Comparison of ENCODE assay signal across 18 cellular contexts in the genomic region with DNA sequence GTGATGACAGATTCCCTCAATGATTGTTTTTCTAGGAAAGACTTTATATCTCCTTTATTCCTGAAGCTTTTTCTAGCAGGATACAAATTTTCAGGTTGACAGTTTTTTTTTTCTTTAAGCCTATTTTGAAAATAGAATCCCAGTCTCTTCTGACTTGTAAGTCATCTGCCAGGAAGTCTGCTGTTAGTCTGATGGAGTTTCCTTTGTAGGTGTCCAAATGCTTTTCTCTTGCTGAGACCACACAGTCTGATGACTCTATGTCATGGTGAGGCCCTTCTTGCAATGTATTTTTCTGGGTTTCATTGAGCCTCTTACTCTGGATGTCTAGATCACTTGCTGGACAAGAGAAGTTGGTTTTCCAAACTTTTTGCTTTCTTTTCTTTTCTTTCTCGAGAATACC. TPM values are rescaled to one million over a fixed set of nuclear protein-coding genes. Genes with fewer than 3 reads are reported as not detected.
DNase-seq lines count a peak whose midpoint lies in the region; ATAC-seq and TF ChIP-seq lines count a peak whose summit lies in the region.
"Had no signal": no experiment of that assay in that cellular context is flagged by ENCODE, and none has a peak within 500 bp of the region (broad histone marks: within the 10 kb centered on the region; RNA-seq: fewer than 3 reads in every experiment).

No MANE protein-coding gene starts in this region.

- H3K27me3 ChIP-seq in endodermal cell (ENCODE audit: control insufficient read depth, insufficient read depth, low read length, poor library complexity, severe bottlenecking), result peaks cover 6% of the 10 kb centered on the region

- 93 to 100% methylated on average over 1 of the region's 1 CpG for WGBS in endodermal cell (ENCODE audit: insufficient coverage in 1 of 2, insufficient read length in 1 of 2), 2 experiments

- ATAC-seq in WTC11 (no peak), HG03432 (IDR thresholded peaks at IDR 0.05; ENCODE audit: unreplicated experiment) (no peak)
- ATAC-seq in stimulated activated naive CD8-positive, alpha-beta T cell treated with anti-CD3 and anti-CD28 coated beads, Interleukin-15, amount 100 ng/mL, for 72 hours, result peak; percentile 35
- ATAC-seq: CD8-positive, alpha-beta T cell; HepG2; PC-3 had no signal

- H3K27me3 Mint-ChIP-seq in activated naive CD4-positive, alpha-beta T cell treated with anti-CD3 and anti-CD28 coated beads, Interleukin-2, amount 50 U/mL, for 24 hours, result no peaks in the 10 kb centered on the region
- H3K27me3 Mint-ChIP-seq in WTC11 (ENCODE audit: low read depth) (no peaks in the 10 kb centered on the region), endodermal cell (ENCODE audit: insufficient read depth) (peaks cover 5% of the 10 kb centered on the region)
- no peaks in the 10 kb centered on the region for H3K27me3 Mint-ChIP-seq in stimulated activated naive CD8-positive, alpha-beta T cell treated with anti-CD3 and anti-CD28 coated beads, Interleukin-15, amount 100 ng/mL, for 72 hours

- peaks cover 5% of the 10 kb centered on the region for H3K9me3 ChIP-seq in endodermal cell (ENCODE audit: control insufficient read depth, low read length)

- no peak overlapping the region for H3K27ac ChIP-seq in endodermal cell (ENCODE audit: low read depth, low read length)

- CTCF ChIA-PET in WTC11 (lab: Charles Lee), result interaction anchor here (2.1 kb wide), 1 partner anchor 31 kb away, joined by 5 read pairs; no protein-coding TSS in a partner anchor

- TF ChIP-seq CTCF in WTC11 (IDR thresholded peaks at IDR 0.05), result no peak
- no peak for TF ChIP-seq CTCF in endodermal cell (conservative IDR thresholded peaks at IDR 0.05)

- peaks cover 57% of the 10 kb centered on the region for H3K36me3 Mint-ChIP-seq in activated naive CD4-positive, alpha-beta T cell treated with anti-CD3 and anti-CD28 coated beads, Interleukin-2, amount 50 U/mL, for 24 hours
- H3K36me3 Mint-ChIP-seq in WTC11 (no peaks in the 10 kb centered on the region), endodermal cell (ENCODE audit: low read depth) (no peaks in the 10 kb centered on the region)

- H3K9me3 Mint-ChIP-seq in activated naive CD4-positive, alpha-beta T cell treated with anti-CD3 and anti-CD28 coated beads, Interleukin-2, amount 50 U/mL, for 24 hours, result peaks cover 7% of the 10 kb centered on the region
- H3K9me3 Mint-ChIP-seq in WTC11 (peaks cover 4% of the 10 kb centered on the region; the same call in 1 of the 2 replicates), endodermal cell (no peaks in the 10 kb centered on the region)
- H3K9me3 Mint-ChIP-seq in stimulated activated naive CD8-positive, alpha-beta T cell treated with anti-CD3 and anti-CD28 coated beads, Interleukin-15, amount 100 ng/mL, for 72 hours, result no peaks in the 10 kb centered on the region

- H3K4me1 ChIP-seq in endodermal cell (ENCODE audit: control insufficient read depth, insufficient read depth, low read length), result peaks cover 3% of the 10 kb centered on the region

- peaks cover 90% of the 10 kb centered on the region for H3K4me1 Mint-ChIP-seq in activated naive CD4-positive, alpha-beta T cell treated with anti-CD3 and anti-CD28 coated beads, Interleukin-2, amount 50 U/mL, for 24 hours
- H3K4me1 Mint-ChIP-seq in WTC11 (peaks cover 42% of the 10 kb centered on the region), endodermal cell (peaks cover 40% of the 10 kb centered on the region)
- peaks cover 89% of the 10 kb centered on the region for H3K4me1 Mint-ChIP-seq in stimulated activated naive CD8-positive, alpha-beta T cell treated with anti-CD3 and anti-CD28 coated beads, Interleukin-15, amount 100 ng/mL, for 72 hours

- no peak overlapping the region for H3K4me3 Mint-ChIP-seq in activated naive CD4-positive, alpha-beta T cell treated with anti-CD3 and anti-CD28 coated beads, Interleukin-2, amount 50 U/mL, for 24 hours
- H3K4me3 Mint-ChIP-seq in WTC11 (no peak overlapping the region), endodermal cell (no peak overlapping the region)
- H3K4me3 Mint-ChIP-seq in stimulated activated naive CD8-positive, alpha-beta T cell treated with anti-CD3 and anti-CD28 coated beads, Interleukin-15, amount 100 ng/mL, for 72 hours, result peak overlapping the region in 1 of 2 donors; percentile 38
- H3K4me3 Mint-ChIP-seq: CD8-positive, alpha-beta T cell had no signal

- peak overlapping the region; percentile 57 for H3K27ac Mint-ChIP-seq in activated naive CD4-positive, alpha-beta T cell treated with anti-CD3 and anti-CD28 coated beads, Interleukin-2, amount 50 U/mL, for 24 hours
- H3K27ac Mint-ChIP-seq in WTC11 (peak overlapping the region; percentile 20; the same call in 1 of the 2 replicates), endodermal cell (no peak overlapping the region)
- no peak overlapping the region for H3K27ac Mint-ChIP-seq in stimulated activated naive CD8-positive, alpha-beta T cell treated with anti-CD3 and anti-CD28 coated beads, Interleukin-15, amount 100 ng/mL, for 72 hours
- H3K27ac Mint-ChIP-seq: CD8-positive, alpha-beta T cell had no signal

- DNase-seq in activated naive CD4-positive, alpha-beta T cell treated with Interleukin-2 at 50 U/mL for 16 hours, result no peak
- DNase-seq in WTC11 (ENCODE audit: low spot score), result no peak
- DNase-seq in amniotic epithelial cell (ENCODE audit: low read depth), result peak; percentile 32
- no peak for DNase-seq in stimulated activated naive CD8-positive, alpha-beta T cell treated with anti-CD3 and anti-CD28 coated beads, Interleukin-15, amount 100 ng/mL, for 72 hours
- no peak for DNase-seq in OCI-M1 (lab: John Stamatoyannopoulos, UW)
- DNase-seq in endodermal cell, result no peak
- DNase-seq: ACHN; CD8-positive, alpha-beta T cell; DMS 273 treated with DMSO at 0.1 percent for 48 hours; Karpas-422; MM.1S; NCI-H1105; NCI-H1694 treated with DMSO at 0.1 percent for 48 hours; NCI-H69; PC-3 had no signal

- H3K9ac ChIP-seq in endodermal cell (ENCODE audit: extremely low read depth, low read length, poor library complexity, severe bottlenecking), result no peak overlapping the region

- POLR2A ChIA-PET in WTC11 (lab: Charles Lee), result no interaction called here

- H3K36me3 ChIP-seq in endodermal cell (ENCODE audit: control insufficient read depth, insufficient read depth, low read length), result no peaks in the 10 kb centered on the region

- H3K4me3 ChIP-seq in endodermal cell (ENCODE audit: low read length), result no peak overlapping the region

TF ChIP-seq in WTC11, 78 proteins besides CTCF, POLR2A, EP300 and RAD21:
- TF ChIP-seq ZNF138 (CRISPR knock-in tag; conservative IDR thresholded peaks at IDR 0.05) (no peak), ZNF317 (CRISPR knock-in tag; IDR thresholded peaks at IDR 0.05; ENCODE audit: borderline replicate concordance, low read depth) (peak; percentile 72)

RNA-seq across cellular contexts. Expression of a gene that starts 30.6 kb away (rescaled TPM):
- 25.4 to 37.2 TPM (median 27.8 TPM) in 3 replicates for total RNA-seq in WTC11 (2021)
- 10 to 100 TPM; 27.9 to 29.1 TPM for total RNA-seq in endodermal cell
- polyA plus RNA-seq in endodermal cell (2013, experiment 1 of 2), result 31.3 TPM
- polyA plus RNA-seq in endodermal cell (2013, experiment 2 of 2), result 29.7 TPM

Comparison
In these comparisons a context has a peak if more than half of its experiments do, and no peak if none do; other contexts are left out.
1. H3K27ac Mint-ChIP-seq: peak in activated naive CD4-positive, alpha-beta T cell treated with anti-CD3 and anti-CD28 coated beads, Interleukin-2, amount 50 U/mL, for 24 hours (single experiment) and WTC11 (single experiment); none in stimulated activated naive CD8-positive, alpha-beta T cell treated with anti-CD3 and anti-CD28 coated beads, Interleukin-15, amount 100 ng/mL, for 72 hours (0 of 2) and endodermal cell (single experiment).